ENCODE assay signal across 27 cellular contexts in genomic region chr15:52199271-52199670, GRCh38.
"Had no signal": no experiment of that assay in that cellular context is flagged by ENCODE, and none has a peak within 500 bp of the region (broad histone marks: within the 10 kb centered on the region; RNA-seq: fewer than 3 reads in every experiment).

No MANE protein-coding gene starts in this region.

- H3K4me3 ChIP-seq: adrenal gland, body of pancreas, colonic mucosa, esophagus squamous epithelium, gastroesophageal sphincter, heart right ventricle had no signal

- H3K27me3 ChIP-seq: adrenal gland, body of pancreas, colonic mucosa, esophagus squamous epithelium, gastroesophageal sphincter, heart right ventricle had no signal

- H3K9me3 ChIP-seq: adrenal gland, body of pancreas, colonic mucosa, esophagus squamous epithelium, gastroesophageal sphincter, heart right ventricle had no signal

- H3K4me1 ChIP-seq: adrenal gland, body of pancreas, colonic mucosa, esophagus squamous epithelium, gastroesophageal sphincter had no signal

- DNase-seq: activated CD4-positive, alpha-beta memory T cell treated with anti-CD3 and anti-CD28 coated beads for 36 hours; activated CD4-positive, alpha-beta T cell treated with anti-CD3 and anti-CD28 coated beads for 36 hours; activated CD4-positive, alpha-beta T cell treated with anti-CD3 and anti-CD28 coated beads, Interleukin-2, amount 10 ng/mL, durations not matched to agents 24 days and 14 days; activated CD4-positive, CD25-positive, alpha-beta regulatory T cell; activated CD4-positive, CD25-positive, alpha-beta regulatory T cell treated with anti-CD3 and anti-CD28 coated beads, Interleukin-2, amount 50 U/mL, for 72 hours; activated CD8-positive, alpha-beta memory T cell treated with anti-CD3 and anti-CD28 coated beads, Interleukin-2, amount 10 ng/mL, durations not matched to agents 7 days and 5 days; activated CD8-positive, alpha-beta memory T cell treated with anti-CD3 and anti-CD28 coated beads, Interleukin-2, amount 50 U/mL, for 4 hours; activated CD8-positive, alpha-beta T cell treated with anti-CD3 and anti-CD28 coated beads, Interleukin-2, amount 10 ng/mL, durations not matched to agents 7 days and 5 days; activated effector memory CD4-positive, alpha-beta T cell treated with anti-CD3 and anti-CD28 coated beads, Interleukin-2, amount 50 U/mL, for 16 hours; activated naive CD4-positive, alpha-beta T cell treated with anti-CD3 and anti-CD28 coated beads for 36 hours; activated naive CD8-positive, alpha-beta T cell treated with anti-CD3 and anti-CD28 coated beads for 36 hours; activated naive CD8-positive, alpha-beta T cell treated with anti-CD3 and anti-CD28 coated beads, Interleukin-2, amount 50 U/mL, for 24 hours; activated T-cell treated with anti-CD3 and anti-CD28 coated beads, Interleukin-2, amount 50 U/mL, for 1 hour; activated T-cell treated with anti-CD3 and anti-CD28 coated beads, Interleukin-2, amount 50 U/mL, for 48 hours; adrenal gland; amygdala; aorta; body of pancreas; cerebellar nuclear complex; colonic mucosa; effector CD8-positive, alpha-beta T cell; esophagus squamous epithelium; foreskin melanocyte; heart right ventricle; T-helper 2 cell had no signal

- H3K36me3 ChIP-seq: adrenal gland, colonic mucosa had no signal

- H3K27ac ChIP-seq: adrenal gland, body of pancreas, colonic mucosa, epithelial cell of prostate, esophagus squamous epithelium, gastroesophageal sphincter, heart right ventricle had no signal
